In the genomic region with DNA sequence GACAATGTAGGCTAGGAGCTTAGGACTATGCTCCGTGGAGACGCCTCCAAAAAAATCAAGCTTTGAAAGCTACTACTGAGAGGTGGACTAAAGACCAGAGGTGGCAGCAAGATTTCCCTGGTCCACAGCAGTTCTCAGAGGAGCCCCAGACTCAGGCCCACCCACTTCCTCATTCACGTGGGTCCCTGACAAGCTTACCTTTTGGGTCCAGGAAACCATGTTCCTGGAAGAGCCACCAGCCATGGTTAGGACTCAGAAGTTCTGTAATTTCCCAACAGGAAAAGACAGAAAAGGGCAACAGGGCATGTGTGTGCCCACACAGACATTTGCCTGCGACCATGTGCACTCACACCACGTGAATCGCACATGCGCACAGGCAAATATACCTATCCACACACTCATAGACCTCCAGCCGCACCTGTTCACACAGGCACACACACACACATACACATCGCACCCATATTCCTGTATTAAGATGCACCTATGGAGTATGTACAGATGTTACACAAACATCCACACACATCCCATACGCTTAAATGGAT, we compare ENCODE assay signal across 17 cellular contexts. TPM values are rescaled to one million over a fixed set of nuclear protein-coding genes. Genes with fewer than 3 reads are reported as not detected.
A peak's percentile ranks its signal among the peaks of the same experiment; 100 is the strongest.
DNase-seq lines count a peak whose midpoint lies in the region; ATAC-seq and TF ChIP-seq lines count a peak whose summit lies in the region.
"Had no signal": no experiment of that assay in that cellular context is flagged by ENCODE, and none has a peak within 500 bp of the region (broad histone marks: within the 10 kb centered on the region; RNA-seq: fewer than 3 reads in every experiment).

No MANE protein-coding gene starts in this region.

- peaks cover 6% of the 10 kb centered on the region for H3K36me3 Mint-ChIP-seq in activated CD4-positive, alpha-beta T cell treated with anti-CD3 and anti-CD28 coated beads for 36 hours (ENCODE audit: low read depth)
- peaks cover 6% of the 10 kb centered on the region for H3K36me3 Mint-ChIP-seq in activated naive CD8-positive, alpha-beta T cell

- TF ChIP-seq CTCF in esophagus squamous epithelium (IDR thresholded peaks at IDR 0.05): no peak

- H4K20me1 ChIP-seq in Karpas-422 (ENCODE audit: insufficient read depth, low read depth, low read length): no peaks in the 10 kb centered on the region

- CTCF ChIA-PET in activated CD4-positive, alpha-beta T cell treated with anti-CD3 and anti-CD28 coated beads for 36 hours (lab: Charles Lee): interaction anchor here (0.7 kb wide), 1 partner anchor 20 kb away, joined by 3 read pairs; no protein-coding TSS in a partner anchor

- peaks cover 2% of the 10 kb centered on the region; the same call in 1 of the 2 replicates for H3K27me3 ChIP-seq in Karpas-422 (ENCODE audit: low read length)
- no peaks in the 10 kb centered on the region for H3K27me3 ChIP-seq in esophagus squamous epithelium
- H3K27me3 ChIP-seq: hepatocyte had no signal

- peaks cover 38% of the 10 kb centered on the region for H3K4me1 Mint-ChIP-seq in activated CD4-positive, alpha-beta T cell treated with anti-CD3 and anti-CD28 coated beads for 36 hours
- peaks cover 42% of the 10 kb centered on the region for H3K4me1 Mint-ChIP-seq in activated naive CD8-positive, alpha-beta T cell (ENCODE audit: low read depth)

- H3K36me3 ChIP-seq in Karpas-422 (ENCODE audit: insufficient read depth, low read length) (no peaks in the 10 kb centered on the region; the same call in 1 of the 2 replicates), esophagus squamous epithelium (no peaks in the 10 kb centered on the region)

- H3K4me1 ChIP-seq in Karpas-422 (ENCODE audit: low read length) (peaks cover 44% of the 10 kb centered on the region), esophagus squamous epithelium (peaks cover 5 to 44% (median 17%) of the 10 kb centered on the region in 3 donors)
- H3K4me1 ChIP-seq: parathyroid adenoma had no signal

- H3K27me3 Mint-ChIP-seq in activated CD4-positive, alpha-beta T cell treated with anti-CD3 and anti-CD28 coated beads for 36 hours: no peaks in the 10 kb centered on the region
- H3K27me3 Mint-ChIP-seq in activated naive CD8-positive, alpha-beta T cell: no peaks in the 10 kb centered on the region

- peak overlapping the region; percentile 80 for H3K27ac Mint-ChIP-seq in activated CD4-positive, alpha-beta T cell treated with anti-CD3 and anti-CD28 coated beads for 36 hours
- peak overlapping the region; percentile 71 for H3K27ac Mint-ChIP-seq in activated naive CD8-positive, alpha-beta T cell

- intact Hi-C loops in activated CD4-positive, alpha-beta T cell treated with anti-CD3 and anti-CD28 coated beads for 36 hours (cut with DNase I, micrococcal nuclease): loop anchor here in 1 of 2 experiments (2.0 kb wide), 1 partner anchor 15 kb away; no protein-coding TSS in a partner anchor
- intact Hi-C loops in esophagus squamous epithelium (cut with DNase I): no loop called here

- POLR2A ChIA-PET in activated CD4-positive, alpha-beta T cell treated with anti-CD3 and anti-CD28 coated beads for 36 hours (lab: Charles Lee): no interaction called here

- peak overlapping the region; percentile 18; the same call in 1 of the 2 replicates for H3K9ac ChIP-seq in Karpas-422 (ENCODE audit: low read length)
- H3K9ac ChIP-seq: parathyroid adenoma had no signal

- H3K79me2 ChIP-seq in Karpas-422 (ENCODE audit: low read length): no peaks in the 10 kb centered on the region
- H3K79me2 ChIP-seq: hepatocyte, parathyroid adenoma had no signal

- ATAC-seq in activated CD4-positive, alpha-beta T cell treated with anti-CD3 and anti-CD28 coated beads for 36 hours: no peak

- TF ChIP-seq POLR2A in esophagus squamous epithelium (IDR thresholded peaks at IDR 0.05): no peak

- H3K4me2 ChIP-seq in Karpas-422 (ENCODE audit: low read depth, low read length, poor library complexity, severe bottlenecking): no peak overlapping the region
- H3K4me2 ChIP-seq: hepatocyte had no signal

- H3K27ac ChIP-seq in Karpas-422 (ENCODE audit: low read length) (no peak overlapping the region), esophagus squamous epithelium (no peak overlapping the region)
- H3K27ac ChIP-seq: hepatocyte, parathyroid adenoma had no signal

- DNase-seq in activated CD4-positive, alpha-beta T cell treated with anti-CD3 and anti-CD28 coated beads for 36 hours: peak; percentile 20
- no peak for DNase-seq in activated CD4-positive, alpha-beta T cell treated with anti-CD3 and anti-CD28 coated beads for 4 hours
- DNase-seq in Karpas-422 (no peak), NCI-H526 (lab: John Stamatoyannopoulos, UW) (no peak), iPS-NIHi11 (ENCODE audit: low spot score) (no peak), esophagus squamous epithelium (lab: John Stamatoyannopoulos, UW) (no peak)
- DNase-seq in stimulated activated CD8-positive, alpha-beta memory T cell treated with anti-CD3 and anti-CD28 coated beads, Interleukin-4, amount 100 ng/mL, for 48 hours: peak; percentile 47
- DNase-seq: activated naive CD4-positive, alpha-beta T cell treated with anti-CD3 and anti-CD28 coated beads, Interleukin-2, amount 50 U/mL, for 16 hours; Caco-2; effector CD8-positive, alpha-beta T cell; mucosa of descending colon; NCI-H2081 treated with DMSO at 0.1 percent for 48 hours; NCI-H69; substantia nigra had no signal

- H3K4me3 ChIP-seq in Karpas-422 (ENCODE audit: low read length) (0 out of 2 replicates have a peak overlapping the region, but pooled peaks have one; percentile 6), esophagus squamous epithelium (no peak overlapping the region)
- H3K4me3 ChIP-seq: hepatocyte, mucosa of descending colon had no signal

- no peak overlapping the region for H3K4me3 Mint-ChIP-seq in activated CD4-positive, alpha-beta T cell treated with anti-CD3 and anti-CD28 coated beads for 36 hours
- no peak overlapping the region for H3K4me3 Mint-ChIP-seq in activated naive CD8-positive, alpha-beta T cell

- no peaks in the 10 kb centered on the region; the same call in 1 of the 2 replicates for H3K9me3 ChIP-seq in Karpas-422 (ENCODE audit: low read length)
- H3K9me3 ChIP-seq in esophagus squamous epithelium: peaks cover 0 to 7% (median 0%) of the 10 kb centered on the region in 3 donors

- 71 to 80% methylated on average over 9 to 10 of the region's 10 CpGs for WGBS in esophagus squamous epithelium, 2 donors

- H2AFZ ChIP-seq in Karpas-422 (ENCODE audit: low read length): peak overlapping the region; percentile 86
- H2AFZ ChIP-seq: hepatocyte, parathyroid adenoma had no signal

- H3K9me2 ChIP-seq in Karpas-422 (replicated peaks; ENCODE audit: insufficient read depth, low read length): no peaks in the 10 kb centered on the region

- H3K9me3 Mint-ChIP-seq in activated CD4-positive, alpha-beta T cell treated with anti-CD3 and anti-CD28 coated beads for 36 hours (ENCODE audit: low read depth): peaks cover 7% of the 10 kb centered on the region
- H3K9me3 Mint-ChIP-seq in activated naive CD8-positive, alpha-beta T cell (ENCODE audit: low read depth): peaks cover 5% of the 10 kb centered on the region

RNA-seq across cellular contexts. Expression of a gene that starts 42.9 kb away (rescaled TPM):
- total RNA-seq in activated CD4-positive, alpha-beta T cell treated with anti-CD3 and anti-CD28 coated beads for 36 hours: 1 to 10 TPM; 4.7 to 5.7 TPM
- total RNA-seq in Karpas-422 (2014; rRNA removed; shearing (Covaris generic); ENCODE audit: low replicate concordance): 43.5 and 58.4 TPM in 2 replicates
- total RNA-seq in esophagus squamous epithelium: 10 to 100 TPM in 2 of 4 donors, 1 to 10 TPM in 2; 3.0 to 23.4 (median 8.5) TPM

Comparison
In these comparisons a context has a peak if more than half of its experiments do, and no peak if none do; other contexts are left out.
1. DNase-seq: peak in activated CD4-positive, alpha-beta T cell treated with anti-CD3 and anti-CD28 coated beads for 36 hours (single experiment) and stimulated activated CD8-positive, alpha-beta memory T cell treated with anti-CD3 and anti-CD28 coated beads, Interleukin-4, amount 100 ng/mL, for 48 hours (single experiment); none in activated CD4-positive, alpha-beta T cell treated with anti-CD3 and anti-CD28 coated beads for 4 hours (0 of 2), Karpas-422 (single experiment), NCI-H526 (0 of 2), iPS-NIHi11 (single experiment) and esophagus squamous epithelium (single experiment).